In genomic region chr10:28202941-28203352, GRCh38 we compare ENCODE assay signal across 16 cellular contexts.
DNase-seq lines count a peak whose midpoint lies in the region; ATAC-seq and TF ChIP-seq lines count a peak whose summit lies in the region.
"Had no signal": no experiment of that assay in that cellular context is flagged by ENCODE, and none has a peak within 500 bp of the region (broad histone marks: within the 10 kb centered on the region; RNA-seq: fewer than 3 reads in every experiment).

No MANE protein-coding gene starts in this region.

- no peak for TF ChIP-seq POLR2A in vagina (IDR thresholded peaks at IDR 0.05)
- no peak for TF ChIP-seq POLR2A in esophagus squamous epithelium (IDR thresholded peaks at IDR 0.05)

- H4K20me1 ChIP-seq in PC-9 (ENCODE audit: insufficient read depth) (no peaks in the 10 kb centered on the region), smooth muscle cell (ENCODE audit: low read depth) (no peaks in the 10 kb centered on the region)

- H3K36me3 ChIP-seq in heart right ventricle (no peaks in the 10 kb centered on the region), PC-9 (ENCODE audit: low read depth) (no peaks in the 10 kb centered on the region), smooth muscle cell (ENCODE audit: low read depth) (no peaks in the 10 kb centered on the region), vagina (no peaks in the 10 kb centered on the region), esophagus squamous epithelium (peaks cover 0 to 5% (median 0%) of the 10 kb centered on the region in 3 donors)

- DNase-seq in AG20443 (ENCODE audit: low spot score) (peak; percentile 29), NCI-H226 (peak; percentile 25), heart right ventricle (peak; percentile 14 to 27), sciatic nerve (ENCODE audit: low spot score) (peak; percentile 59), PC-9 (no peak), smooth muscle cell (lab: John Stamatoyannopoulos, UW; ENCODE audit: unreplicated experiment) (no peak), vagina (ENCODE audit: extremely low spot score in 2 of 2) (no peak), esophagus squamous epithelium (lab: John Stamatoyannopoulos, UW) (no peak)
- DNase-seq: activated CD4-positive, alpha-beta T cell treated with anti-CD3 and anti-CD28 coated beads for 36 hours; CD8-positive, alpha-beta memory T cell; dermis blood vessel endothelial cell; naive thymus-derived CD4-positive, alpha-beta T cell; NCI-H2171 treated with DMSO at 0.1 percent for 48 hours; retina; stimulated activated CD4-positive, alpha-beta T cell treated with anti-CD3 and anti-CD28 coated beads, Interleukin-4, amount 100 ng/mL, for 1 hour; trophoblast cell had no signal

- POLR2A ChIA-PET in PC-9 (lab: Charles Lee; ENCODE audit: unreplicated experiment) = no interaction called here

- TF ChIP-seq CTCF in heart right ventricle (IDR thresholded peaks at IDR 0.05) = no peak
- TF ChIP-seq CTCF in PC-9 (conservative IDR thresholded peaks at IDR 0.05) = no peak
- no peak for TF ChIP-seq CTCF in smooth muscle cell (IDR thresholded peaks at IDR 0.05; ENCODE audit: borderline replicate concordance, insufficient read depth, poor library complexity, severe bottlenecking)
- no peak for TF ChIP-seq CTCF in vagina (IDR thresholded peaks at IDR 0.05)
- TF ChIP-seq CTCF in esophagus squamous epithelium (IDR thresholded peaks at IDR 0.05) = no peak

- H3F3A ChIP-seq in PC-9 (ENCODE audit: insufficient read depth, low read depth) (no peaks in the 10 kb centered on the region), smooth muscle cell (ENCODE audit: low read depth) (no peaks in the 10 kb centered on the region)

- H2AFZ ChIP-seq in PC-9 (no peak overlapping the region), smooth muscle cell (ENCODE audit: low read depth) (no peak overlapping the region)

- no TSS peak for BruUV-seq in PC-9 (replicated peaks; lab: Mats Ljungman, UMichigan)

- H3K9ac ChIP-seq in smooth muscle cell (ENCODE audit: low read depth) = no peak overlapping the region

- no peak overlapping the region for H3K27ac ChIP-seq in heart right ventricle
- H3K27ac ChIP-seq in PC-9 = no peak overlapping the region
- no peak overlapping the region for H3K27ac ChIP-seq in smooth muscle cell (ENCODE audit: low read depth)
- no peak overlapping the region for H3K27ac ChIP-seq in vagina
- peak overlapping the region in 2 of 4 donors; percentile 7 to 11 for H3K27ac ChIP-seq in esophagus squamous epithelium

- no peak overlapping the region for H3K4me3 ChIP-seq in heart right ventricle
- no peak overlapping the region for H3K4me3 ChIP-seq in PC-9
- H3K4me3 ChIP-seq in smooth muscle cell = no peak overlapping the region
- no peak overlapping the region for H3K4me3 ChIP-seq in vagina
- no peak overlapping the region for H3K4me3 ChIP-seq in esophagus squamous epithelium

- no peak overlapping the region for H3K4me2 ChIP-seq in PC-9
- no peak overlapping the region for H3K4me2 ChIP-seq in smooth muscle cell

- H3K79me2 ChIP-seq in PC-9 (ENCODE audit: low read depth) (no peaks in the 10 kb centered on the region), smooth muscle cell (ENCODE audit: low read depth) (no peaks in the 10 kb centered on the region)

- peak in 7 of 8 donors; percentile 33 to 95 (median 71) for ATAC-seq in heart right ventricle
- ATAC-seq in sciatic nerve = peak; percentile 97
- ATAC-seq: activated CD4-positive, alpha-beta T cell treated with anti-CD3 and anti-CD28 coated beads for 36 hours; naive thymus-derived CD4-positive, alpha-beta T cell had no signal

- intact Hi-C loops in heart right ventricle (cut with DNase I) = no loop called here
- intact Hi-C loops in sciatic nerve (cut with DNase I) = no loop called here
- intact Hi-C loops in PC-9 (cut with micrococcal nuclease; ENCODE audit: unreplicated experiment) = no loop called here
- intact Hi-C loops in vagina (cut with DNase I) = no loop called here
- intact Hi-C loops in esophagus squamous epithelium (cut with DNase I) = no loop called here

- H3K9me2 ChIP-seq in PC-9 (ENCODE audit: insufficient read depth) = no peaks in the 10 kb centered on the region

- WGBS in heart right ventricle, 2 donors = 48 to 60% methylated on average over 5 of the region's 5 CpGs
- WGBS in smooth muscle cell (ENCODE audit: low lambda C conversion rate) = 32% methylated on average over 5 of the region's 5 CpGs
- WGBS in esophagus squamous epithelium, 2 donors = 64 to 75% methylated on average over 5 of the region's 5 CpGs

- peaks cover 0 to 6% (median 0%) of the 10 kb centered on the region in 11 donors for H3K9me3 ChIP-seq in heart right ventricle
- H3K9me3 ChIP-seq in PC-9 (ENCODE audit: insufficient read depth, low read depth) = no peaks in the 10 kb centered on the region
- no peaks in the 10 kb centered on the region for H3K9me3 ChIP-seq in smooth muscle cell (replicated peaks; ENCODE audit: low read depth)
- H3K9me3 ChIP-seq in vagina = no peaks in the 10 kb centered on the region
- no peaks in the 10 kb centered on the region for H3K9me3 ChIP-seq in esophagus squamous epithelium

- H3K27me3 ChIP-seq in heart right ventricle = no peaks in the 10 kb centered on the region
- 0 out of 2 replicates have a peak, but pooled peaks cover 5% of the 10 kb centered on the region for H3K27me3 ChIP-seq in PC-9 (ENCODE audit: insufficient read depth, low read depth)
- H3K27me3 ChIP-seq in smooth muscle cell (ENCODE audit: low read depth) = no peaks in the 10 kb centered on the region
- no peaks in the 10 kb centered on the region for H3K27me3 ChIP-seq in vagina
- H3K27me3 ChIP-seq in esophagus squamous epithelium = no peaks in the 10 kb centered on the region

- H3K4me1 ChIP-seq in heart right ventricle (peaks cover 0 to 16% (median 0%) of the 10 kb centered on the region in 9 donors), PC-9 (replicated peaks; ENCODE audit: insufficient read depth) (no peaks in the 10 kb centered on the region), smooth muscle cell (ENCODE audit: low read depth) (no peaks in the 10 kb centered on the region), vagina (no peaks in the 10 kb centered on the region), esophagus squamous epithelium (peaks cover 0 to 27% (median 3%) of the 10 kb centered on the region in 3 donors)

- CTCF ChIA-PET in PC-9 (lab: Charles Lee) = no interaction called here

Comparison
In these comparisons a context has a peak if more than half of its experiments do, and no peak if none do; other contexts are left out.
1. DNase-seq: peak in AG20443 (single experiment), NCI-H226 (single experiment), heart right ventricle (2 of 2) and sciatic nerve (single experiment); none in PC-9 (0 of 2), smooth muscle cell (single experiment), vagina (0 of 2) and esophagus squamous epithelium (single experiment).